Comparison of ENCODE assay signal across 12 cellular contexts in the genomic region with DNA sequence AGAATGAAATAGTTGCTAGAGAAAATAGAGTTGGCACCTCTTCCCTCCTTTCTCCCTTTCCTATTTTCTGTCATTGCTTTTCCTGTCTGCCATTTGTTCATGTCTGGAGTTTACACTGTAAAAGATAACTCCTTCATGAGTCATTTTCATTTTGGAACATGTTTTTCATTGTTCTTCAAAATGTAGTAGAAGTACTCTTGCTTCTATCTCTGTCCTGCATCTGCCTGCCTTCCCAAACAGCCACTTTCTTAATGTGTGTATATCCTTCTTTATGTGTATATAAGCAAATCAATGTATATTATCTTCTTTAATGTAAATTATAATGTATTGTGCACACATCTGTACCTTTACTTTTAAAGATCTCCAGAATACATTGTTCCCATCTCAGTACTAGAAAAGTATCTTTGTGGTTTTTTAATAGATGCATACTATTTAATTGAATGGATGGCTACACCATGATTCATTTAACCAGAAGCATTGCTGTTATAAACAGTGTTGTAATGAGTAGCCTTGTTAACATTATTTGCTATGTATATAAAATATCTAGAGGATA. TPM values are rescaled to one million over a fixed set of nuclear protein-coding genes. Genes with fewer than 3 reads are reported as not detected.
DNase-seq lines count a peak whose midpoint lies in the region; FAIRE-seq and TF ChIP-seq lines count a peak whose summit lies in the region.
"Had no signal": no experiment of that assay in that cellular context is flagged by ENCODE, and none has a peak within 500 bp of the region (broad histone marks: within the 10 kb centered on the region; RNA-seq: fewer than 3 reads in every experiment).

No MANE protein-coding gene starts in this region.

- DNase-seq in NCI-H526 treated with DMSO at 0.1 percent for 48 hours (lab: John Stamatoyannopoulos, UW), result peak; percentile 71
- peak; percentile 26 for DNase-seq in dedifferentiated amniotic fluid mesenchymal stem cell (ENCODE audit: extremely low spot score)
- DNase-seq in osteoblast (ENCODE audit: insufficient read length, low spot score, missing footprints), result no peak
- DNase-seq in UCSD-AML1 (lab: John Stamatoyannopoulos, UW; ENCODE audit: unreplicated experiment), result no peak
- DNase-seq in substantia nigra (lab: John Stamatoyannopoulos, UW), result no peak
- DNase-seq in Kasumi-1 (lab: John Stamatoyannopoulos, UW), result no peak
- DNase-seq in NCI-H510A treated with DMSO at 0.1 percent for 48 hours (lab: John Stamatoyannopoulos, UW), result no peak
- DNase-seq: activated CD4-positive, CD25-positive, alpha-beta regulatory T cell; activated naive CD4-positive, alpha-beta T cell treated with Interleukin-2 at 50 U/mL for 16 hours; NCI-H1417 treated with DMSO at 0.1 percent for 48 hours; retina had no signal

- H3K79me2 ChIP-seq in osteoblast (ENCODE audit: insufficient read depth, low read length), result peaks cover 91% of the 10 kb centered on the region

- H3K4me3 ChIP-seq in osteoblast (ENCODE audit: insufficient read depth, low read length), result no peak overlapping the region

- H3K27ac ChIP-seq in osteoblast (ENCODE audit: low read depth, low read length), result peak overlapping the region; percentile 48
- no peak overlapping the region for H3K27ac ChIP-seq in substantia nigra (ENCODE audit: low read depth, low read length, poor library complexity, severe bottlenecking)

- TF ChIP-seq CTCF in osteoblast (IDR thresholded peaks at IDR 0.05; ENCODE audit: extremely low read depth, low read depth, low read length), result no peak

- H3K9me3 ChIP-seq in osteoblast (ENCODE audit: low read depth, low read length), result no peaks in the 10 kb centered on the region

- peaks cover 30% of the 10 kb centered on the region for H4K20me1 ChIP-seq in osteoblast (ENCODE audit: insufficient read depth, low read length)

- no peaks in the 10 kb centered on the region for H3K36me3 ChIP-seq in osteoblast (ENCODE audit: insufficient read depth, low read length)

- H3K4me2 ChIP-seq in osteoblast (ENCODE audit: insufficient read depth, low read length), result peak overlapping the region; percentile 59

- H2AFZ ChIP-seq in osteoblast (ENCODE audit: low read length), result no peak overlapping the region

- FAIRE-seq in G401.6 (lab: Jason Lieb, UNC), result peak; percentile 25

- no peaks in the 10 kb centered on the region for H3K27me3 ChIP-seq in osteoblast (ENCODE audit: insufficient read depth, low read length)

- H3K4me1 ChIP-seq in osteoblast (ENCODE audit: insufficient read depth, low read length), result peaks cover 42% of the 10 kb centered on the region

RNA-seq across cellular contexts. Expression of gene TSC22D2, which starts 41.1 kb away (rescaled TPM):
- 13.4 and 15.3 TPM in 2 replicates for total RNA-seq in osteoblast

Comparison
In these comparisons a context has a peak if more than half of its experiments do, and no peak if none do; other contexts are left out.
1. DNase-seq: peak in NCI-H526 treated with DMSO at 0.1 percent for 48 hours (single experiment) and dedifferentiated amniotic fluid mesenchymal stem cell (single experiment); none in osteoblast (single experiment), UCSD-AML1 (single experiment), substantia nigra (0 of 49), Kasumi-1 (0 of 2) and NCI-H510A treated with DMSO at 0.1 percent for 48 hours (single experiment).